Comparison of ENCODE assay signal across 9 cellular contexts in the genomic region with DNA sequence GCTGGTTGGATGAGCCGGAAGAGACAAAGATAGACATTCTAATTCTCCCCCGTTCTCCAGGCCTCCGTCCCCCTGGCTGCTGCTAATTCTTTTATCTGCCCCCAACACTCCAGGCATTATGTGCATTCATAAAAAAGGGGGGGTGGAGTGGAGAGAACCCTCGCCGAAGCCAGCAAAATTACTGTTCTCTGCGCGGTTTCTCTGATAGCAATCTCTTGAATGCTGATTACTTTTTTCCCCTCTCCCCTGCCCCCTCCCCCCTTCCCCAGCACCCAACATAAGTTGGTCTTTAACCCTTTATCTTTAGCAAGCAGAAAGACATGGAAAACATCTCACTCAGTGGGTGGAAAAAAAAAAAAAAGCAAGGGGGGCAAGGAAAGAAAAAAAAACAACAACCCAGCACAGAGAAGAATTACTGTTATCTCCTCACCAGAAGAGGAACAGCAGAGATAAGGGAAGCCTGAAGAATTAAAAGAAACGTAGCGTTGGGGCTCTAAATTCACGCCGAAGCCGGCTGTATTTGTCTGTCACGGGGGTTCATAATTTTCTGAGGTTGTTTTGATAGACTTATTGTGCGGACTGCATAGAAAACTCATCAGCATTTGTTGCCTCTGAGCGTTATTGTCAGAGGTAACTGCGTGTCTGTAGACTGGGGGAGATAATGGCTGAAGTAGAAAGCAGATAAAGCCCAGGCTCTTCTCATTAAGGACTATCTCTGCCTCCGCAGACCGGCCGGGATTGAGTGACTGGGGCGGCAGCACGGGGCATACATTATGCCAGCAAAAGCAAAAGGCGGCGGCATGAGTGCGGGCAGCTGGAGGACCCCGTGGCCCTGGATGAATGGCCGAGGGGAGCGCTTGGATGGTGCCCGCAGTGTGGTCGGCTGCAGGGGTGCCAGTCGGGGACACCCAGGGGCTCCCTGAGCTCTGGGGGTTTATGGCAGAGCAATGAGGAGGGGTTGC.
A peak's percentile ranks its signal among the peaks of the same experiment; 100 is the strongest.
DNase-seq lines count a peak whose midpoint lies in the region; ATAC-seq and TF ChIP-seq lines count a peak whose summit lies in the region.
"Had no signal": no experiment of that assay in that cellular context is flagged by ENCODE, and none has a peak within 500 bp of the region (broad histone marks: within the 10 kb centered on the region; RNA-seq: fewer than 3 reads in every experiment).

No MANE protein-coding gene starts in this region.

- peak; percentile 42 for TF ChIP-seq RAD21 in SK-N-SH (IDR thresholded peaks at IDR 0.05; ENCODE audit: low read length)

- no peak overlapping the region for H2AFZ ChIP-seq in SK-N-SH (ENCODE audit: low read depth)

- H3K4me3 ChIP-seq in HEK293 (ENCODE audit: low read depth, low read length) (no peak overlapping the region), SK-N-SH (ENCODE audit: low read depth in 2 of 2, low read length in 1 of 2) (no peak overlapping the region; a peak in 1 of 4 replicates), upper lobe of right lung (no peak overlapping the region)
- H3K4me3 ChIP-seq: pancreas had no signal

- DNase-seq in SK-N-SH (peak; percentile 85), HT-29 (ENCODE audit: low spot score) (no peak), upper lobe of right lung (no peak), left ventricle myocardium superior (no peak)
- peak; percentile 18 for DNase-seq in activated naive CD8-positive, alpha-beta T cell treated with anti-CD3 and anti-CD28 coated beads, Interleukin-2, amount 10 ng/mL, durations not matched to agents 7 days and 5 days
- DNase-seq in stimulated activated CD4-positive, alpha-beta T cell treated with anti-CD3 and anti-CD28 coated beads, Interleukin-15, amount 100 ng/mL, for 24 hours = peak; percentile 59

- no peaks in the 10 kb centered on the region for H4K20me1 ChIP-seq in SK-N-SH (ENCODE audit: insufficient read depth)

- POLR2A ChIA-PET in HEK293 (lab: Yijun Ruan, JAX) = no interaction called here
- POLR2A ChIA-PET in SK-N-SH (lab: Yijun Ruan, JAX) = interaction anchor here (1.4 to 1.5 kb wide), 2 partner anchors 11 to 12 kb away, joined by 3 to 5 read pairs; no protein-coding TSS in a partner anchor
- POLR2A ChIA-PET in activated naive CD8-positive, alpha-beta T cell treated with anti-CD3 and anti-CD28 coated beads, Interleukin-2, amount 10 ng/mL, durations not matched to agents 7 days and 5 days (lab: Charles Lee) = no interaction called here

- peaks cover 28% of the 10 kb centered on the region for H3K4me1 Mint-ChIP-seq in activated naive CD8-positive, alpha-beta T cell treated with anti-CD3 and anti-CD28 coated beads, Interleukin-2, amount 10 ng/mL, durations not matched to agents 7 days and 5 days

- H3K36me3 ChIP-seq in HEK293 (ENCODE audit: control insufficient read depth in 2 of 2, insufficient read depth in 1 of 2, low read length in 2 of 2) (no peaks in the 10 kb centered on the region), SK-N-SH (replicated peaks in 1 of 2; ENCODE audit: control insufficient read depth in 1 of 2, insufficient read depth in 2 of 2, low read length in 1 of 2) (no peaks in the 10 kb centered on the region), upper lobe of right lung (no peaks in the 10 kb centered on the region)
- H3K36me3 ChIP-seq: pancreas had no signal

- no peaks in the 10 kb centered on the region for H3K9me2 ChIP-seq in SK-N-SH

- peak in 1 of 2 experiments; percentile 94; a peak in 2 of 4 replicates for TF ChIP-seq EP300 in SK-N-SH (IDR thresholded peaks at IDR 0.05; ENCODE audit: borderline replicate concordance in 1 of 2, low read depth in 1 of 2, low read length in 1 of 2)

- no peaks in the 10 kb centered on the region for H3K36me3 Mint-ChIP-seq in activated naive CD8-positive, alpha-beta T cell treated with anti-CD3 and anti-CD28 coated beads, Interleukin-2, amount 10 ng/mL, durations not matched to agents 7 days and 5 days

- peaks cover 30% of the 10 kb centered on the region for H3K27me3 Mint-ChIP-seq in activated naive CD8-positive, alpha-beta T cell treated with anti-CD3 and anti-CD28 coated beads, Interleukin-2, amount 10 ng/mL, durations not matched to agents 7 days and 5 days

- intact Hi-C loops in upper lobe of right lung (cut with DNase I) = no loop called here
- intact Hi-C loops in left ventricle myocardium superior (cut with micrococcal nuclease) = no loop called here

- no peaks in the 10 kb centered on the region for H3F3A ChIP-seq in SK-N-SH (replicated peaks; ENCODE audit: insufficient read depth)

- H3K27ac Mint-ChIP-seq in activated naive CD8-positive, alpha-beta T cell treated with anti-CD3 and anti-CD28 coated beads, Interleukin-2, amount 10 ng/mL, durations not matched to agents 7 days and 5 days = no peak overlapping the region

- H3K9me3 ChIP-seq in HEK293 (ENCODE audit: control insufficient read depth, insufficient read depth, low read depth, low read length) (no peaks in the 10 kb centered on the region), SK-N-SH (no peaks in the 10 kb centered on the region), upper lobe of right lung (no peaks in the 10 kb centered on the region)
- H3K9me3 ChIP-seq: pancreas had no signal

- CTCF ChIA-PET in HEK293 (lab: Yijun Ruan, JAX) (interaction anchor here (0.8 to 2.1 kb wide), 2 partner anchors 10 to 27 kb away, joined by 3 to 6 read pairs; no protein-coding TSS in a partner anchor), SK-N-SH (lab: Yijun Ruan, JAX) (interaction anchor here (0.6 to 3.0 kb wide), 7 partner anchors 12 to 319 kb away, joined by 3 to 14 read pairs (median 3); no protein-coding TSS in a partner anchor)

- 9% methylated on average over 30 of the region's 30 CpGs for WGBS in SK-N-SH (ENCODE audit: low lambda C conversion rate)

- H3K4me3 Mint-ChIP-seq in activated naive CD8-positive, alpha-beta T cell treated with anti-CD3 and anti-CD28 coated beads, Interleukin-2, amount 10 ng/mL, durations not matched to agents 7 days and 5 days = peak overlapping the region; percentile 49

- peaks cover 9% of the 10 kb centered on the region; the same call in 1 of the 2 replicates for H3K4me1 ChIP-seq in HEK293 (ENCODE audit: control insufficient read depth, insufficient read depth, low read length)
- peaks cover 0 to 66% of the 10 kb centered on the region in 2 experiments; a peak in 2 of 4 replicates for H3K4me1 ChIP-seq in SK-N-SH (ENCODE audit: control insufficient read depth in 1 of 2, insufficient read depth in 2 of 2, low read depth in 1 of 2, low read length in 1 of 2)
- H3K4me1 ChIP-seq in upper lobe of right lung = no peaks in the 10 kb centered on the region
- H3K4me1 ChIP-seq: pancreas had no signal

- TF ChIP-seq CTCF in HEK293 (tag by site-specific recombination; IDR thresholded peaks at IDR 0.05) (no peak), SK-N-SH (IDR thresholded peaks at IDR 0.05) (no peak), upper lobe of right lung (IDR thresholded peaks at IDR 0.05) (no peak)

- no peaks in the 10 kb centered on the region for H3K79me2 ChIP-seq in SK-N-SH (ENCODE audit: insufficient read depth)

- H3K4me2 ChIP-seq in SK-N-SH = peak overlapping the region; percentile 37; the same call in 1 of the 2 replicates

- peaks cover 55% of the 10 kb centered on the region for H3K27me3 ChIP-seq in SK-N-SH (ENCODE audit: insufficient read depth)
- peaks cover 49% of the 10 kb centered on the region for H3K27me3 ChIP-seq in upper lobe of right lung

- no peak overlapping the region for H3K9ac ChIP-seq in SK-N-SH

- H3K27ac ChIP-seq in HEK293 (ENCODE audit: extremely low read depth, low read depth, low read length) (no peak overlapping the region), SK-N-SH (ENCODE audit: low read depth in 2 of 2, low read length in 1 of 2) (peak overlapping the region in 1 of 2 experiments; percentile 100; a peak in 2 of 4 replicates), upper lobe of right lung (no peak overlapping the region)
- H3K27ac ChIP-seq: pancreas had no signal

- no peak for ATAC-seq in activated naive CD8-positive, alpha-beta T cell treated with anti-CD3 and anti-CD28 coated beads, Interleukin-2, amount 10 ng/mL, durations not matched to agents 7 days and 5 days (ENCODE audit: low read depth)
- ATAC-seq in GM21423 (IDR thresholded peaks at IDR 0.05; ENCODE audit: unreplicated experiment) (no peak), upper lobe of right lung (no peak), left ventricle myocardium superior (no peak)
- ATAC-seq: pancreas had no signal

- no peaks in the 10 kb centered on the region for H3K9me3 Mint-ChIP-seq in activated naive CD8-positive, alpha-beta T cell treated with anti-CD3 and anti-CD28 coated beads, Interleukin-2, amount 10 ng/mL, durations not matched to agents 7 days and 5 days

TF ChIP-seq in HEK293, 187 proteins besides CTCF, POLR2A, EP300 and RAD21 (continues in another document):
- TF ChIP-seq ZNF114 (tag by site-specific recombination; IDR thresholded peaks at IDR 0.05) (no peak), ZNF335 (tag by site-specific recombination; conservative IDR thresholded peaks at IDR 0.05) (peak; percentile 52), SALL2 (tag by site-specific recombination; IDR thresholded peaks at IDR 0.05; ENCODE audit: borderline replicate concordance) (no peak)
- TF ChIP-seq, protein P1, sequence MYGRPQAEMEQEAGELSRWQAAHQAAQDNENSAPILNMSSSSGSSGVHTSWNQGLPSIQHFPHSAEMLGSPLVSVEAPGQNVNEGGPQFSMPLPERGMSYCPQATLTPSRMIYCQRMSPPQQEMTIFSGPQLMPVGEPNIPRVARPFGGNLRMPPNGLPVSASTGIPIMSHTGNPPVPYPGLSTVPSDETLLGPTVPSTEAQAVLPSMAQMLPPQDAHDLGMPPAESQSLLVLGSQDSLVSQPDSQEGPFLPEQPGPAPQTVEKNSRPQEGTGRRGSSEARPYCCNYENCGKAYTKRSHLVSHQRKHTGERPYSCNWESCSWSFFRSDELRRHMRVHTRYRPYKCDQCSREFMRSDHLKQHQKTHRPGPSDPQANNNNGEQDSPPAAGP (tag by site-specific recombination; IDR thresholded peaks at IDR 0.05) = no peak

TF ChIP-seq in SK-N-SH, 30 proteins besides CTCF, POLR2A, EP300 and RAD21 (continues in another document):
- TF ChIP-seq SMC3 (IDR thresholded peaks at IDR 0.05; ENCODE audit: low read depth, low read length) = peak; percentile 24; the same call in 1 of the 2 replicates
- TF ChIP-seq, protein P2, sequence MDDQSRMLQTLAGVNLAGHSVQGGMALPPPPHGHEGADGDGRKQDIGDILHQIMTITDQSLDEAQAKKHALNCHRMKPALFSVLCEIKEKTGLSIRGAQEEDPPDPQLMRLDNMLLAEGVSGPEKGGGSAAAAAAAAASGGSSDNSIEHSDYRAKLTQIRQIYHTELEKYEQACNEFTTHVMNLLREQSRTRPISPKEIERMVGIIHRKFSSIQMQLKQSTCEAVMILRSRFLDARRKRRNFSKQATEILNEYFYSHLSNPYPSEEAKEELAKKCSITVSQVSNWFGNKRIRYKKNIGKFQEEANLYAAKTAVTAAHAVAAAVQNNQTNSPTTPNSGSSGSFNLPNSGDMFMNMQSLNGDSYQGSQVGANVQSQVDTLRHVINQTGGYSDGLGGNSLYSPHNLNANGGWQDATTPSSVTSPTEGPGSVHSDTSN (IDR thresholded peaks at IDR 0.05) = no peak
- no peak for TF ChIP-seq TEAD4 (IDR thresholded peaks at IDR 0.05; ENCODE audit: borderline replicate concordance, insufficient read depth)

Comparison
In these comparisons a context has a peak if more than half of its experiments do, and no peak if none do; other contexts are left out.
1. DNase-seq: peak in SK-N-SH (single experiment), activated naive CD8-positive, alpha-beta T cell treated with anti-CD3 and anti-CD28 coated beads, Interleukin-2, amount 10 ng/mL, durations not matched to agents 7 days and 5 days (single experiment) and stimulated activated CD4-positive, alpha-beta T cell treated with anti-CD3 and anti-CD28 coated beads, Interleukin-15, amount 100 ng/mL, for 24 hours (single experiment); none in HT-29 (single experiment), upper lobe of right lung (single experiment) and left ventricle myocardium superior (single experiment).